Comparison of ENCODE assay signal across 1 cellular context in the genomic region with DNA sequence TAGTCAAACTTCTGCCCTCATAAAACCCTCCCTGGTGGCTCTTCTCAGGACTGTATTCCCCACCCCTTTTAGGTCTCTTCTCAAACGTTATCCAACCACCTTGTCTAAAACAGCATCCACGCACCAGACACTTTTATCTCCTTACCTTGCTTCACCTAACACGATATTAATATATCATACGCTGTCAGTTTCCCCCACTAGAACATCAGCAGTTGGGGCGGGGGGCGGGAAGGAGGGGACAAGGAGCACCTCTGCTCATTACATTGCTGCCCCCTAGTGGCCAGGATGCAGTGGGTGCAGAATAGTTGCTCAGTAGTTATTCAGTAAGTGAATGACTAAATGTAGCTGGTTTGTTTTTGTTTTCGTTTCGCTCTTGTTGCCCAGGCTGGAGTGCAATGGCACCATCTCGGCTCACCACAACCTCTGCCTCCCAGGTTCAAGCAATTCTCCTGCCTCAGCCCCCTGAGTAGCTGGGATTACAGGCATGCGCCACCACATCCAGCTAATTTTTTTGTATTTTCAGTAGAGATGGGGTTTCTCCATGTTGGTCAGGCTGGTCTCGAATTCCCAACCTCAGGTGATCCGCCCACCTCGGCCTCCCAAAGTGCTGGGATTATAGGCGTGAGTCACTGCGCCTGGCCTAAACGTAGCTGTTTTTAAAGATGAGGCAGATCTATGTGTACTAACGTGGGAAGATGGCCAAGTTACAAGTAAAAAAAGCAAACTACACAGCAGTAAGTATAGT.
TF ChIP-seq lines count a peak whose summit lies in the region.
"Not testable (repeated sequence)": the region's sequence is repeated elsewhere in the genome, so short reads cannot be mapped to it uniquely, and the experiment has no call there.

No MANE protein-coding gene starts in this region.

TF ChIP-seq in K562, 482 proteins besides CTCF, POLR2A, EP300 and RAD21 (continued from another document):
- TF ChIP-seq ZBTB40 (IDR thresholded peaks at IDR 0.05) (0 out of 2 replicates have a peak, but pooled peaks have one; percentile 22), RB1 (IDR thresholded peaks at IDR 0.05; ENCODE audit: low read depth) (0 out of 2 replicates have a peak, but pooled peaks have one; percentile 37), ZNF263 (CRISPR knock-in tag; IDR thresholded peaks at IDR 0.05; ENCODE audit: borderline replicate concordance) (peak; percentile 76), PKNOX1 (IDR thresholded peaks at IDR 0.05) (peak; percentile 65), NRF1 (conservative IDR thresholded peaks at IDR 0.05 in 1 of 2, IDR thresholded peaks at IDR 0.05 in 1 of 2) (peak; percentile 7 to 29; a peak in 1 of 4 replicates), VEZF1 (CRISPR knock-in tag; IDR thresholded peaks at IDR 0.05) (peak; percentile 65), MEIS2 (IDR thresholded peaks at IDR 0.05; ENCODE audit: partially characterized antibody) (peak; percentile 54), ZBTB7A (IDR thresholded peaks at IDR 0.05; ENCODE audit: borderline replicate concordance, control insufficient read depth, low read depth, low read length) (peak; percentile 71), PBX2 (tag; conservative IDR thresholded peaks at IDR 0.05; ENCODE audit: low read depth) (peak; percentile 24), CREM (IDR thresholded peaks at IDR 0.05; ENCODE audit: low read depth) (0 out of 2 replicates have a peak, but pooled peaks have one; percentile 13), ATF7 (IDR thresholded peaks at IDR 0.05) (peak; percentile 36; the same call in 1 of the 2 replicates), MTA1 (IDR thresholded peaks at IDR 0.05; ENCODE audit: borderline replicate concordance) (peak; percentile 27; the same call in 1 of the 2 replicates), SIN3B (IDR thresholded peaks at IDR 0.05; ENCODE audit: low read depth) (0 out of 2 replicates have a peak, but pooled peaks have one; percentile 13), CTBP1 (IDR thresholded peaks at IDR 0.05; ENCODE audit: borderline replicate concordance) (peak; percentile 48; the same call in 1 of the 2 replicates)
- not testable (repeated sequence) for TF ChIP-seq ZBTB40 (CRISPR knock-in tag; IDR thresholded peaks at IDR 0.05); PBX2 (CRISPR knock-in tag; IDR thresholded peaks at IDR 0.05; ENCODE audit: low read depth)
- TF ChIP-seq, protein P1, sequence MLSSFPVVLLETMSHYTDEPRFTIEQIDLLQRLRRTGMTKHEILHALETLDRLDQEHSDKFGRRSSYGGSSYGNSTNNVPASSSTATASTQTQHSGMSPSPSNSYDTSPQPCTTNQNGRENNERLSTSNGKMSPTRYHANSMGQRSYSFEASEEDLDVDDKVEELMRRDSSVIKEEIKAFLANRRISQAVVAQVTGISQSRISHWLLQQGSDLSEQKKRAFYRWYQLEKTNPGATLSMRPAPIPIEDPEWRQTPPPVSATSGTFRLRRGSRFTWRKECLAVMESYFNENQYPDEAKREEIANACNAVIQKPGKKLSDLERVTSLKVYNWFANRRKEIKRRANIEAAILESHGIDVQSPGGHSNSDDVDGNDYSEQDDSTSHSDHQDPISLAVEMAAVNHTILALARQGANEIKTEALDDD (IDR thresholded peaks at IDR 0.05), result peak; percentile 43; the same call in 1 of the 2 replicates
- TF ChIP-seq, protein P2, sequence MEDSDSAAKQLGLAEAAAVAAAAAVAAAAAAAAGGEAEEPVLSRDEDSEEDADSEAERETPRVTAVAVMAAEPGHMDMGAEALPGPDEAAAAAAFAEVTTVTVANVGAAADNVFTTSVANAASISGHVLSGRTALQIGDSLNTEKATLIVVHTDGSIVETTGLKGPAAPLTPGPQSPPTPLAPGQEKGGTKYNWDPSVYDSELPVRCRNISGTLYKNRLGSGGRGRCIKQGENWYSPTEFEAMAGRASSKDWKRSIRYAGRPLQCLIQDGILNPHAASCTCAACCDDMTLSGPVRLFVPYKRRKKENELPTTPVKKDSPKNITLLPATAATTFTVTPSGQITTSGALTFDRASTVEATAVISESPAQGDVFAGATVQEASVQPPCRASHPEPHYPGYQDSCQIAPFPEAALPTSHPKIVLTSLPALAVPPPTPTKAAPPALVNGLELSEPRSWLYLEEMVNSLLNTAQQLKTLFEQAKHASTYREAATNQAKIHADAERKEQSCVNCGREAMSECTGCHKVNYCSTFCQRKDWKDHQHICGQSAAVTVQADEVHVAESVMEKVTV (CRISPR knock-in tag; IDR thresholded peaks at IDR 0.05), result peak; percentile 47; the same call in 1 of the 2 replicates
- TF ChIP-seq, protein P3, sequence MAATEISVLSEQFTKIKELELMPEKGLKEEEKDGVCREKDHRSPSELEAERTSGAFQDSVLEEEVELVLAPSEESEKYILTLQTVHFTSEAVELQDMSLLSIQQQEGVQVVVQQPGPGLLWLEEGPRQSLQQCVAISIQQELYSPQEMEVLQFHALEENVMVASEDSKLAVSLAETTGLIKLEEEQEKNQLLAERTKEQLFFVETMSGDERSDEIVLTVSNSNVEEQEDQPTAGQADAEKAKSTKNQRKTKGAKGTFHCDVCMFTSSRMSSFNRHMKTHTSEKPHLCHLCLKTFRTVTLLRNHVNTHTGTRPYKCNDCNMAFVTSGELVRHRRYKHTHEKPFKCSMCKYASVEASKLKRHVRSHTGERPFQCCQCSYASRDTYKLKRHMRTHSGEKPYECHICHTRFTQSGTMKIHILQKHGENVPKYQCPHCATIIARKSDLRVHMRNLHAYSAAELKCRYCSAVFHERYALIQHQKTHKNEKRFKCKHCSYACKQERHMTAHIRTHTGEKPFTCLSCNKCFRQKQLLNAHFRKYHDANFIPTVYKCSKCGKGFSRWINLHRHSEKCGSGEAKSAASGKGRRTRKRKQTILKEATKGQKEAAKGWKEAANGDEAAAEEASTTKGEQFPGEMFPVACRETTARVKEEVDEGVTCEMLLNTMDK (IDR thresholded peaks at IDR 0.05; ENCODE audit: borderline replicate concordance, insufficient read depth, low read depth, low read length, poor library complexity, severe bottlenecking), result peak; percentile 25
TF ChIP-seq in K562: peak in this region for 19; not testable (repeated sequence) for 463.
